Comparison of ENCODE assay signal across 10 cellular contexts in the genomic region with DNA sequence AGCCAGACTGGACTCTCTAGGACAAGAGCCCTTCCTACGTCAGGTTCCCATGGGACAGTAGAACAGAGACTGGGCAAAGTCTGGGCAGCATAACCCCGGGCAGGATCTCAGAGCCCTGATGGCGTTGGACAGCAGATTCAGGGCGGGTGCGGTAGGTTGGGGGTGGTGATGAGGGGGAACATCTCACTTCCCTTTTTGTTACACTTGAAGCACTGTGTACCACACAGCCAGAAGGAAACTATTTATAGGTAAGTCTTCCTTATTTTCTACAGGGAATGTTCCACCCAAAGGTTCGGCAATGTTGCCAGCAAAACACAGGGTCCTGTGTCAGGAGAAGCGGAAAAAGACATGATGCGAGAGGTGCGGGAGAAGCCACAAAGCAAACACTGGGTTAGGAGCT. TPM values are rescaled to one million over a fixed set of nuclear protein-coding genes. Genes with fewer than 3 reads are reported as not detected.
DNase-seq lines count a peak whose midpoint lies in the region; ATAC-seq and TF ChIP-seq lines count a peak whose summit lies in the region.
"Had no signal": no experiment of that assay in that cellular context is flagged by ENCODE, and none has a peak within 500 bp of the region (broad histone marks: within the 10 kb centered on the region; RNA-seq: fewer than 3 reads in every experiment).

No MANE protein-coding gene starts in this region.

- peaks cover 26% of the 10 kb centered on the region for H3K4me1 Mint-ChIP-seq in memory B cell

- peak overlapping the region; percentile 88 for H3K27ac Mint-ChIP-seq in memory B cell

- in situ Hi-C loops in KBM-7 (cut with MboI; ENCODE audit: low pct_unique_long_range_greater_than_20kb, low sequenced_read_pairs) (no loop called here), ACHN (cut with HindIII; ENCODE audit: low pct_ligation_motif_present, low pct_unique_long_range_greater_than_20kb, low sequenced_read_pairs) (no loop called here)

- DNase-seq in KBM-7 (peak; percentile 78), memory B cell (ENCODE audit: low spot score in 2 of 2) (peak; percentile 30 to 38), foreskin keratinocyte (no peak), ACHN (no peak)
- no peak for DNase-seq in NK-92 treated with Interleukin-12 subunit alpha and Interleukin-12 subunit beta, amount 100 ng/mL, for 24 hours (lab: John Stamatoyannopoulos, UW)
- DNase-seq in activated CD4-positive, alpha-beta T cell treated with anti-CD3 and anti-CD28 coated beads for 48 hours: no peak
- DNase-seq: left cardiac atrium, SK-N-SH had no signal

- TF ChIP-seq CTCF in foreskin keratinocyte (conservative IDR thresholded peaks at IDR 0.05): no peak

- ATAC-seq in GM18502 (IDR thresholded peaks at IDR 0.05; ENCODE audit: poor library complexity, unreplicated experiment): peak; percentile 57
- peak; percentile 52 for ATAC-seq in GM21717 (IDR thresholded peaks at IDR 0.05; ENCODE audit: unreplicated experiment)
- peak; percentile 61 for ATAC-seq in memory B cell (ENCODE audit: low read depth)
- no peak for ATAC-seq in foreskin keratinocyte
- ATAC-seq: left cardiac atrium had no signal

- no peaks in the 10 kb centered on the region for H3K36me3 Mint-ChIP-seq in memory B cell

- H3K4me1 ChIP-seq in foreskin keratinocyte: peaks cover 3% of the 10 kb centered on the region

- H3K27me3 ChIP-seq in foreskin keratinocyte: no peaks in the 10 kb centered on the region

- H3K27me3 Mint-ChIP-seq in memory B cell: no peaks in the 10 kb centered on the region

- peak overlapping the region; percentile 81 for H3K4me3 Mint-ChIP-seq in memory B cell

- H3K27ac ChIP-seq in foreskin keratinocyte: no peak overlapping the region

- no peaks in the 10 kb centered on the region for H3K9me3 Mint-ChIP-seq in memory B cell

RNA-seq across cellular contexts. Expression of a gene that starts 54.3 kb away (rescaled TPM):
- total RNA-seq in foreskin keratinocyte: 27.0 and 40.8 TPM in 2 replicates
- polyA plus RNA-seq in foreskin keratinocyte: 23.5 and 38.4 TPM in 2 replicates

RNA-seq across cellular contexts. Expression of a gene that starts 56.2 kb away (rescaled TPM):
- not detected in 2 replicates for total RNA-seq in foreskin keratinocyte
- not detected in 2 replicates for polyA plus RNA-seq in foreskin keratinocyte
- total RNA-seq: left cardiac atrium had no signal
- polyA plus RNA-seq: SK-N-SH had no signal

Comparison
In these comparisons a context has a peak if more than half of its experiments do, and no peak if none do; other contexts are left out.
1. DNase-seq: peak in KBM-7 (single experiment) and memory B cell (2 of 2); none in foreskin keratinocyte (0 of 2), NK-92 treated with Interleukin-12 subunit alpha and Interleukin-12 subunit beta, amount 100 ng/mL, for 24 hours (single experiment), ACHN (single experiment) and activated CD4-positive, alpha-beta T cell treated with anti-CD3 and anti-CD28 coated beads for 48 hours (single experiment).